In the genomic region with DNA sequence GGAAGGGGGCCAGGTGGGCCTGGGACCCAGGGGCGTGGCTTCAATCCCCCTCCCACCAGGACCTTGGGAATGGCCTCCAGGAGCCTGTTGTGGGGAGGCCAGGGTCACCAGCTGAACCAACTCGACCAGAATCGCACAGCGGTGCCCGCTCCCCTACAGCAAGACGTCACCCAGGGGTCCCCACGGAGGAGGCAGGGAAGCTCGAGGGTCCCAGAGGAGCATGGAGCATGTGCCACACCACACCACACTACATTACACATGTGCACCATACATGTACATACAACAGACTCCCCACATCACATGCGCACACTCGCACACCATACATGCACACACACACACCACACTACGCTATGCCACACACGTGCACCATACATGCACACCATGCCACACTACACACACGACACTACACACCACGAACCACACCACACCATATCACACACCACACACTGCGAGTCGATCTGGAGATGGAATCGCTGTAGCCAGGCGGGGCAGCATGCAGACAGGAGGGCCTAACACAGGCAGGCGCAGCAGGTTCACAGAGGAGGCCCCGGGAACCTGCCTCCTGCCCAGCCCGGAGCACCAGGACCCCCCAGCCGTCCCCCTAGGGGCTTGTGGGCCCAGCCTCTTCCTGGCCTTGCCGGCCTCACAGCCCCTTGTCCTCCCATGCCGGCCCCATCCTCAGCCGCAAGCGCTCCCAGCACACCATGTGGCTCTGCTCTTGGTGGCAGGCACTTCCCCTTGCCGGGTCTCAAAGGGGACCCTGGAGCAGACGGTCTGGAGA, we compare ENCODE assay signal across 9 cellular contexts. TPM values are rescaled to one million over a fixed set of nuclear protein-coding genes. Genes with fewer than 3 reads are reported as not detected.
DNase-seq lines count a peak whose midpoint lies in the region; ATAC-seq, FAIRE-seq and TF ChIP-seq lines count a peak whose summit lies in the region.
"Had no signal": no experiment of that assay in that cellular context is flagged by ENCODE, and none has a peak within 500 bp of the region (broad histone marks: within the 10 kb centered on the region; RNA-seq: fewer than 3 reads in every experiment).

No MANE protein-coding gene starts in this region.

- H3K4me3 ChIP-seq in Jurkat, Clone E6-1 (ENCODE audit: low read length), result peak overlapping the region; percentile 94
- H3K4me3 ChIP-seq in endothelial cell of umbilical vein (replicated peaks in 1 of 3; ENCODE audit: insufficient read depth in 1 of 3, low read depth in 1 of 3, low read length in 3 of 3) (no peak overlapping the region), MG63 (no peak overlapping the region)

- H3K27ac ChIP-seq in endothelial cell of umbilical vein (ENCODE audit: insufficient read depth, low read depth, low read length), result no peak overlapping the region

- H3K27me3 ChIP-seq in endothelial cell of umbilical vein (ENCODE audit: control insufficient read depth in 2 of 2, insufficient read depth in 2 of 2, low read length in 2 of 2), result peaks cover 5 to 8% of the 10 kb centered on the region in 2 experiments
- H3K27me3 ChIP-seq in MG63, result 0 out of 2 replicates have a peak, but pooled peaks cover 3% of the 10 kb centered on the region

- H3K4me1 Mint-ChIP-seq in stimulated activated naive CD8-positive, alpha-beta T cell treated with anti-CD3 and anti-CD28 coated beads, Interleukin-15, Interleukin-2, amounts not matched to agents 100 ng/mL and 50 ng/mL, for 24 hours (ENCODE audit: low read depth), result peaks cover 82% of the 10 kb centered on the region

- no peaks in the 10 kb centered on the region for H3K36me3 ChIP-seq in endothelial cell of umbilical vein (ENCODE audit: control insufficient read depth in 2 of 2, extremely low read depth in 1 of 2, insufficient read depth in 2 of 2, low read length in 2 of 2)
- H3K36me3 ChIP-seq in MG63, result no peaks in the 10 kb centered on the region

- TF ChIP-seq CTCF in endothelial cell of umbilical vein (IDR thresholded peaks at IDR 0.05; ENCODE audit: extremely low read depth in 1 of 2, insufficient read depth in 1 of 2, low read depth in 1 of 2, low read length in 2 of 2), result no peak

- H3K79me2 ChIP-seq in endothelial cell of umbilical vein (ENCODE audit: control insufficient read depth, insufficient read depth, low read length), result no peaks in the 10 kb centered on the region

- dilution Hi-C loops in endothelial cell of umbilical vein (cut with MboI; ENCODE audit: extremely low pct_ligation_motif_present, low sequenced_read_pairs), result no loop called here

- no peak for DNase-seq in Jurkat, Clone E6-1 (ENCODE audit: low read depth, low spot score)
- DNase-seq in endothelial cell of umbilical vein (ENCODE audit: low read depth, low spot score) (no peak), NCI-H1417 (lab: John Stamatoyannopoulos, UW) (no peak), MG63 (no peak)
- DNase-seq: kidney glomerular epithelial cell, NCI-H82 had no signal

- H3K9me3 ChIP-seq in endothelial cell of umbilical vein (replicated peaks; ENCODE audit: control insufficient read depth, insufficient read depth, low read length) (no peaks in the 10 kb centered on the region), MG63 (no peaks in the 10 kb centered on the region)

- H3K9ac ChIP-seq in endothelial cell of umbilical vein (replicated peaks; ENCODE audit: extremely low read depth, insufficient read depth, low read length), result no peak overlapping the region

- H3K4me3 Mint-ChIP-seq in stimulated activated naive CD8-positive, alpha-beta T cell treated with anti-CD3 and anti-CD28 coated beads, Interleukin-15, Interleukin-2, amounts not matched to agents 100 ng/mL and 50 ng/mL, for 24 hours, result peak overlapping the region; percentile 100

- peaks cover 11% of the 10 kb centered on the region for H3K4me1 ChIP-seq in endothelial cell of umbilical vein (ENCODE audit: control insufficient read depth, extremely low read depth, insufficient read depth, low read length)

- CTCF ChIA-PET in endothelial cell of umbilical vein (lab: Charles Lee), result interaction anchor here (0.7 to 1.6 kb wide), 6 partner anchors 7 to 127 kb away, joined by 3 to 9 read pairs (median 4); no protein-coding TSS in a partner anchor

- H3K27ac Mint-ChIP-seq in stimulated activated naive CD8-positive, alpha-beta T cell treated with anti-CD3 and anti-CD28 coated beads, Interleukin-15, Interleukin-2, amounts not matched to agents 100 ng/mL and 50 ng/mL, for 24 hours, result peak overlapping the region; percentile 99

- H3K36me3 Mint-ChIP-seq in stimulated activated naive CD8-positive, alpha-beta T cell treated with anti-CD3 and anti-CD28 coated beads, Interleukin-15, Interleukin-2, amounts not matched to agents 100 ng/mL and 50 ng/mL, for 24 hours (ENCODE audit: low read depth), result peaks cover 30% of the 10 kb centered on the region

- BruUV-seq in endothelial cell of umbilical vein (replicated peaks; lab: Mats Ljungman, UMichigan), result no TSS peak

- H2AFZ ChIP-seq in endothelial cell of umbilical vein (ENCODE audit: low read depth, low read length), result no peak overlapping the region

- H3K4me2 ChIP-seq in endothelial cell of umbilical vein (ENCODE audit: insufficient read depth, low read length), result no peak overlapping the region

- no peaks in the 10 kb centered on the region for H3K9me1 ChIP-seq in endothelial cell of umbilical vein (replicated peaks; ENCODE audit: control insufficient read depth, extremely low read depth, insufficient read depth, low read length)

- POLR2A ChIA-PET in endothelial cell of umbilical vein (lab: Charles Lee), result no interaction called here

- intact Hi-C loops in endothelial cell of umbilical vein (cut with micrococcal nuclease), result no loop called here

- ATAC-seq in GM21423 (IDR thresholded peaks at IDR 0.05; ENCODE audit: unreplicated experiment) (peak; percentile 7), GM19467 (IDR thresholded peaks at IDR 0.05; ENCODE audit: unreplicated experiment) (no peak)

- H4K20me1 ChIP-seq in endothelial cell of umbilical vein (replicated peaks; ENCODE audit: control insufficient read depth, extremely low read depth, insufficient read depth, low read length), result no peaks in the 10 kb centered on the region

- no peaks in the 10 kb centered on the region for H3K27me3 Mint-ChIP-seq in stimulated activated naive CD8-positive, alpha-beta T cell treated with anti-CD3 and anti-CD28 coated beads, Interleukin-15, Interleukin-2, amounts not matched to agents 100 ng/mL and 50 ng/mL, for 24 hours

- FAIRE-seq in endothelial cell of umbilical vein (lab: Jason Lieb, UNC), result no peak

- H3K9me3 Mint-ChIP-seq in stimulated activated naive CD8-positive, alpha-beta T cell treated with anti-CD3 and anti-CD28 coated beads, Interleukin-15, Interleukin-2, amounts not matched to agents 100 ng/mL and 50 ng/mL, for 24 hours, result no peaks in the 10 kb centered on the region

- no peak for TF ChIP-seq POLR2A in endothelial cell of umbilical vein (IDR thresholded peaks at IDR 0.05; ENCODE audit: low read depth, low read length)

TF ChIP-seq in endothelial cell of umbilical vein, 7 proteins besides CTCF, POLR2A, EP300 and RAD21 (continues in another document):
- TF ChIP-seq EZH2 (IDR thresholded peaks at IDR 0.05; ENCODE audit: borderline replicate concordance, low read depth, low read length, severe bottlenecking) (no peak), MAX (IDR thresholded peaks at IDR 0.05; ENCODE audit: insufficient read depth, insufficient read length) (peak; percentile 29), POLR2AphosphoS5 (IDR thresholded peaks at IDR 0.05; ENCODE audit: insufficient read depth, low read depth, low read length) (no peak), GATA2 (IDR thresholded peaks at IDR 0.05; ENCODE audit: insufficient read depth, insufficient read length, low read depth, low read length) (no peak)

RNA-seq across cellular contexts. Expression of gene ITGB2, which starts 0.6 kb away (rescaled TPM):
- polyA plus RNA-seq in Jurkat, Clone E6-1 (2012; ENCODE audit: insufficient read depth, insufficient read length), result 108 TPM
- total RNA-seq in endothelial cell of umbilical vein, result 0.65 and 0.91 TPM in 2 replicates
- 0.39 and 0.59 TPM in 2 replicates for polyA plus RNA-seq in endothelial cell of umbilical vein
- 0.26 and 0.87 TPM in 2 replicates for polyA plus RNA-seq in endothelial cell of umbilical vein (2011; cell fraction: cytosol; rRNA removed)
- 0.30 and 0.48 TPM in 2 replicates for polyA plus RNA-seq in endothelial cell of umbilical vein (2011; cell fraction: nucleus; rRNA removed)
- polyA plus RNA-seq in endothelial cell of umbilical vein (2012), result 0.94 and 1.9 TPM in 2 replicates
- 0.19 TPM in 1 of 2 replicates, not detected in the other for polyA minus RNA-seq in endothelial cell of umbilical vein
- polyA minus RNA-seq in endothelial cell of umbilical vein (2011; cell fraction: cytosol; rRNA and poly(A)+ RNA removed), result 0.72 TPM
- 0.58 TPM in 1 of 2 replicates, not detected in the other for polyA minus RNA-seq in endothelial cell of umbilical vein (2011; cell fraction: nucleus; rRNA and poly(A)+ RNA removed)
- total RNA-seq in MG63 (2014; rRNA removed; shearing (Covaris generic); ENCODE audit: low replicate concordance), result 4.3 and 12.9 TPM in 2 replicates

RNA-seq across cellular contexts. Expression of gene SLX9, which starts 19.7 kb away (rescaled TPM):
- polyA plus RNA-seq in Jurkat, Clone E6-1 (2012; ENCODE audit: insufficient read depth, insufficient read length), result 64.7 TPM
- 46.4 and 50.6 TPM in 2 replicates for total RNA-seq in endothelial cell of umbilical vein
- polyA plus RNA-seq in endothelial cell of umbilical vein, result 27.0 and 27.7 TPM in 2 replicates
- 22.2 and 31.4 TPM in 2 replicates for polyA plus RNA-seq in endothelial cell of umbilical vein (2011; cell fraction: cytosol; rRNA removed)
- 12.9 and 19.4 TPM in 2 replicates for polyA plus RNA-seq in endothelial cell of umbilical vein (2011; cell fraction: nucleus; rRNA removed)
- 22.1 and 31.0 TPM in 2 replicates for polyA plus RNA-seq in endothelial cell of umbilical vein (2012)
- polyA minus RNA-seq in endothelial cell of umbilical vein, result 5.8 and 7.4 TPM in 2 replicates
- polyA minus RNA-seq in endothelial cell of umbilical vein (2011; cell fraction: cytosol; rRNA and poly(A)+ RNA removed), result 43.1 TPM
- 2.3 and 5.7 TPM in 2 replicates for polyA minus RNA-seq in endothelial cell of umbilical vein (2011; cell fraction: nucleus; rRNA and poly(A)+ RNA removed)
- total RNA-seq in MG63 (2014; rRNA removed; shearing (Covaris generic); ENCODE audit: low replicate concordance), result 27.8 and 55.6 TPM in 2 replicates

RNA-seq across cellular contexts. Expression of gene PTTG1IP, which starts 46.6 kb away (rescaled TPM):
- polyA plus RNA-seq in Jurkat, Clone E6-1 (2012; ENCODE audit: insufficient read depth, insufficient read length), result 98.0 TPM
- total RNA-seq in endothelial cell of umbilical vein, result 406 and 415 TPM in 2 replicates
- polyA plus RNA-seq in endothelial cell of umbilical vein, result 313 and 342 TPM in 2 replicates
- polyA plus RNA-seq in endothelial cell of umbilical vein (2011; cell fraction: cytosol; rRNA removed), result 289 and 309 TPM in 2 replicates
- polyA plus RNA-seq in endothelial cell of umbilical vein (2011; cell fraction: nucleus; rRNA removed), result 194 and 204 TPM in 2 replicates
- polyA plus RNA-seq in endothelial cell of umbilical vein (2012), result 314 and 368 TPM in 2 replicates
- 267 and 299 TPM in 2 replicates for polyA minus RNA-seq in endothelial cell of umbilical vein
- 103 TPM for polyA minus RNA-seq in endothelial cell of umbilical vein (2011; cell fraction: cytosol; rRNA and poly(A)+ RNA removed)
- polyA minus RNA-seq in endothelial cell of umbilical vein (2011; cell fraction: nucleus; rRNA and poly(A)+ RNA removed), result 77.5 and 96.0 TPM in 2 replicates
- 396 and 445 TPM in 2 replicates for total RNA-seq in MG63 (2014; rRNA removed; shearing (Covaris generic); ENCODE audit: low replicate concordance)
